In the genomic region with DNA sequence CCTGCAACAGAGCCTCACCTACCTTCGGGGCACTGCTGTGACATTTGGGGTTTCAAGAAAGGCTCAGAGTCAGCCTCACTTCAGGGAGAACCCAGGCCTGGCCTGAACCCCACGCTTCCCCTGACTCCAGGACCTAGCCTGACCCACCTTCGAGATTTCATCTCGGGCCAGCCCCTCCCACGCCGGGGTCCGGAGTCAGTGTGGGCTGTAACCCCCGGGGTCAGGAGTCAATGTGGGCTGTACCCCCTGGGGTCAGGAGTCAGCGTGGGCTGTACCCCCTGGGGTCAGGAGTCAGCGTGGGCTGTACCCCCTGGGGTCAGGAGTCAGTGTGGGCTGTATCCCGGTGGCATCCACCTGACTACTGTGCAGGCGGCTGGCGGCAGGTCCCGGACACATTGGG, we compare ENCODE assay signal across 26 cellular contexts.
DNase-seq lines count a peak whose midpoint lies in the region; ATAC-seq and TF ChIP-seq lines count a peak whose summit lies in the region.
"Had no signal": no experiment of that assay in that cellular context is flagged by ENCODE, and none has a peak within 500 bp of the region (broad histone marks: within the 10 kb centered on the region; RNA-seq: fewer than 3 reads in every experiment).

No MANE protein-coding gene starts in this region.

- H3K9ac ChIP-seq in H9 (ENCODE audit: extremely low read depth, insufficient read length, low read length) = no peak overlapping the region
- H3K9ac ChIP-seq in neuronal stem cell (ENCODE audit: low read depth, low read length, poor library complexity) = no peak overlapping the region
- H3K9ac ChIP-seq in smooth muscle cell (ENCODE audit: low read depth) = no peak overlapping the region

- no peak overlapping the region; a peak in 1 of 7 replicates for H3K27ac Mint-ChIP-seq in H9
- no peak overlapping the region for H3K27ac Mint-ChIP-seq in stimulated activated naive B cell treated with anti-CD40 and anti-IgM and Interleukin-4, amounts not matched to agents 10 μg/mL and 1 μg/mL and 100 μg/mL, for 72 hours

- H3K27ac ChIP-seq in H9 (ENCODE audit: insufficient read length, low read depth, low read length) (no peak overlapping the region), coronary artery (peak overlapping the region; percentile 74 to 77), neuronal stem cell (replicated peaks; ENCODE audit: low read length) (no peak overlapping the region), tibial artery (peak overlapping the region; percentile 74 to 78), smooth muscle cell (ENCODE audit: low read depth) (no peak overlapping the region)
- H3K27ac ChIP-seq: RWPE1 had no signal

- no peak overlapping the region for H2BK5ac ChIP-seq in H9 (ENCODE audit: insufficient read length, low read length)
- no peak overlapping the region for H2BK5ac ChIP-seq in neuronal stem cell (ENCODE audit: low read length)

- no peak for TF ChIP-seq CTCF in H9 (conservative IDR thresholded peaks at IDR 0.05)
- no peak for TF ChIP-seq CTCF in coronary artery (IDR thresholded peaks at IDR 0.05)
- TF ChIP-seq CTCF in tibial artery (IDR thresholded peaks at IDR 0.05) = no peak
- TF ChIP-seq CTCF in smooth muscle cell (IDR thresholded peaks at IDR 0.05; ENCODE audit: borderline replicate concordance, insufficient read depth, poor library complexity, severe bottlenecking) = no peak

- no peak overlapping the region for H3K4me3 Mint-ChIP-seq in H9
- no peak overlapping the region for H3K4me3 Mint-ChIP-seq in stimulated activated naive B cell treated with anti-CD40 and anti-IgM and Interleukin-4, amounts not matched to agents 10 μg/mL and 1 μg/mL and 100 μg/mL, for 72 hours
- H3K4me3 Mint-ChIP-seq: CD14-positive monocyte; CD8-positive, alpha-beta memory T cell had no signal

- intact Hi-C loops in tibial artery (cut with DNase I; ENCODE audit: low total_unique reads) = no loop called here

- H3K4me3 ChIP-seq in coronary artery (no peak overlapping the region), neuronal stem cell (ENCODE audit: low read length in 2 of 2) (no peak overlapping the region), tibial artery (no peak overlapping the region), smooth muscle cell (no peak overlapping the region)
- H3K4me3 ChIP-seq: GM12878 had no signal

- H4K8ac ChIP-seq in H9 (replicated peaks; ENCODE audit: insufficient read length, low read depth, low read length) (no peak overlapping the region), neuronal stem cell (ENCODE audit: low read depth, low read length) (no peak overlapping the region)

- H3K4me1 Mint-ChIP-seq in H9 = peaks cover 41 to 51% of the 10 kb centered on the region in 2 experiments
- peaks cover 2 to 7% of the 10 kb centered on the region in 2 donors for H3K4me1 Mint-ChIP-seq in stimulated activated naive B cell treated with anti-CD40 and anti-IgM and Interleukin-4, amounts not matched to agents 10 μg/mL and 1 μg/mL and 100 μg/mL, for 72 hours

- ATAC-seq in stimulated activated naive B cell treated with anti-CD40 and anti-IgM and Interleukin-4, amounts not matched to agents 10 μg/mL and 1 μg/mL and 100 μg/mL, for 72 hours (replicated peaks) = no peak
- ATAC-seq in GM21786 (IDR thresholded peaks at IDR 0.05; ENCODE audit: unreplicated experiment) = no peak
- ATAC-seq: GM12878, Panc1 had no signal

- H3K79me1 ChIP-seq in H9 (ENCODE audit: insufficient read depth, low read depth, low read length, poor library complexity, severe bottlenecking) = no peaks in the 10 kb centered on the region
- no peaks in the 10 kb centered on the region for H3K79me1 ChIP-seq in neuronal stem cell (ENCODE audit: low read depth, low read length)

- H3K4me2 ChIP-seq in H9 (ENCODE audit: insufficient read depth, insufficient read length, low read length) (no peak overlapping the region), neuronal stem cell (ENCODE audit: insufficient read depth, low read length, poor library complexity, severe bottlenecking) (no peak overlapping the region), smooth muscle cell (no peak overlapping the region)

- H3K36me3 ChIP-seq in neuronal stem cell (replicated peaks in 1 of 2; ENCODE audit: control insufficient read depth in 2 of 2, insufficient read depth in 2 of 2, low read length in 2 of 2) (no peaks in the 10 kb centered on the region), tibial artery (no peaks in the 10 kb centered on the region), smooth muscle cell (ENCODE audit: low read depth) (no peaks in the 10 kb centered on the region)
- H3K36me3 ChIP-seq: BE2C had no signal

- H3K14ac ChIP-seq in H9 (ENCODE audit: insufficient read depth, low read length) (peak overlapping the region; percentile 42; the same call in 1 of the 2 replicates), neuronal stem cell (ENCODE audit: low read length) (no peak overlapping the region)

- H3K36me3 Mint-ChIP-seq in H9 (ENCODE audit: insufficient read depth in 1 of 3, low read depth in 3 of 3) = peaks cover 0 to 11% (median 4%) of the 10 kb centered on the region in 3 experiments; a peak in 5 of 7 replicates
- peaks cover 0 to 1% of the 10 kb centered on the region in 2 donors for H3K36me3 Mint-ChIP-seq in stimulated activated naive B cell treated with anti-CD40 and anti-IgM and Interleukin-4, amounts not matched to agents 10 μg/mL and 1 μg/mL and 100 μg/mL, for 72 hours

- H3K9me3 Mint-ChIP-seq in H9 = peaks cover 7% of the 10 kb centered on the region in 2 experiments
- H3K9me3 Mint-ChIP-seq in stimulated activated naive B cell treated with anti-CD40 and anti-IgM and Interleukin-4, amounts not matched to agents 10 μg/mL and 1 μg/mL and 100 μg/mL, for 72 hours = peaks cover 9% of the 10 kb centered on the region in 2 donors

- no peaks in the 10 kb centered on the region for H3K9me3 ChIP-seq in H9 (ENCODE audit: control insufficient read depth, low read depth, low read length)
- H3K9me3 ChIP-seq in neuronal stem cell (replicated peaks in 1 of 2; ENCODE audit: control insufficient read depth in 2 of 2, insufficient read depth in 1 of 2, low read depth in 1 of 2, low read length in 2 of 2) = peaks cover 0 to 2% of the 10 kb centered on the region in 2 donors
- peaks cover 0 to 10% (median 0%) of the 10 kb centered on the region in 3 donors for H3K9me3 ChIP-seq in tibial artery
- no peaks in the 10 kb centered on the region for H3K9me3 ChIP-seq in smooth muscle cell (replicated peaks; ENCODE audit: low read depth)

- no peaks in the 10 kb centered on the region for H4K20me1 ChIP-seq in H9 (ENCODE audit: control insufficient read depth, insufficient read depth, insufficient read length)
- no peaks in the 10 kb centered on the region for H4K20me1 ChIP-seq in smooth muscle cell (ENCODE audit: low read depth)

- no peak overlapping the region for H3T11ph ChIP-seq in H9 (ENCODE audit: low read length)

- H3K4me1 ChIP-seq in H9 (ENCODE audit: insufficient read depth, low read length) = peaks cover 10% of the 10 kb centered on the region; the same call in 1 of the 2 replicates
- peaks cover 0 to 17% of the 10 kb centered on the region in 2 donors for H3K4me1 ChIP-seq in neuronal stem cell (ENCODE audit: control insufficient read depth in 2 of 2, insufficient read depth in 1 of 2, low read depth in 1 of 2, low read length in 2 of 2)
- peaks cover 0 to 93% (median 49%) of the 10 kb centered on the region in 4 donors for H3K4me1 ChIP-seq in tibial artery
- peaks cover 11% of the 10 kb centered on the region for H3K4me1 ChIP-seq in smooth muscle cell (ENCODE audit: low read depth)
- H3K4me1 ChIP-seq: BE2C had no signal

- WGBS in H9 (ENCODE audit: extremely low coverage, insufficient read length, low lambda C conversion rate) = no CpG with 5 or more reads among the region's 14 CpGs
- no CpG with 5 or more reads among the region's 14 CpGs for WGBS in neuronal stem cell (ENCODE audit: extremely low coverage in 2 of 2, insufficient read length in 2 of 2, insufficient replicate concordance in 1 of 2), 2 donors
- WGBS in smooth muscle cell (ENCODE audit: low lambda C conversion rate) = 96% methylated on average over 14 of the region's 14 CpGs

- H3K27me3 Mint-ChIP-seq in H9 (ENCODE audit: low read depth) = no peaks in the 10 kb centered on the region
- H3K27me3 Mint-ChIP-seq in stimulated activated naive B cell treated with anti-CD40 and anti-IgM and Interleukin-4, amounts not matched to agents 10 μg/mL and 1 μg/mL and 100 μg/mL, for 72 hours = peaks cover 9 to 23% of the 10 kb centered on the region in 2 donors

- no peak overlapping the region for H3K56ac ChIP-seq in H9 (ENCODE audit: insufficient read length, low read depth, low read length)

- no peaks in the 10 kb centered on the region for H3K23me2 ChIP-seq in H9 (ENCODE audit: insufficient read length, low read depth, low read length, poor library complexity, severe bottlenecking)

- H2BK120ac ChIP-seq in H9 (ENCODE audit: low read depth, low read length, poor library complexity, severe bottlenecking) = no peak overlapping the region
- no peak overlapping the region for H2BK120ac ChIP-seq in neuronal stem cell (ENCODE audit: low read depth, low read length)

- H3K4ac ChIP-seq in H9 (ENCODE audit: low read depth, low read length) = no peak overlapping the region
- no peak overlapping the region for H3K4ac ChIP-seq in neuronal stem cell (ENCODE audit: low read length)

- H4K5ac ChIP-seq in H9 (ENCODE audit: insufficient read length, low read depth, low read length) = no peak overlapping the region

- no peak overlapping the region for H4K91ac ChIP-seq in H9 (ENCODE audit: insufficient read length, low read depth, low read length)
- no peak overlapping the region for H4K91ac ChIP-seq in neuronal stem cell (ENCODE audit: low read depth, low read length, poor library complexity)

- H2AK5ac ChIP-seq in H9 (ENCODE audit: insufficient read length, low read length) = no peak overlapping the region
- H2AK5ac ChIP-seq in neuronal stem cell (ENCODE audit: low read depth, low read length) = peak overlapping the region; percentile 88

- DNase-seq in H9 = no peak
- DNase-seq in coronary artery (ENCODE audit: low spot score) = no peak
- no peak for DNase-seq in neuronal stem cell (ENCODE audit: low spot score)
- no peak for DNase-seq in tibial artery
- no peak for DNase-seq in smooth muscle cell (lab: John Stamatoyannopoulos, UW; ENCODE audit: unreplicated experiment)
- no peak for DNase-seq in NK-92 (lab: John Stamatoyannopoulos, UW; ENCODE audit: unreplicated experiment)
- no peak for DNase-seq in stimulated activated naive B cell treated with anti-CD40 and anti-IgM and Interleukin-4, amounts not matched to agents 10 μg/mL and 1 μg/mL and 100 μg/mL, for 72 hours
- DNase-seq: 8988T; ACHN; BE2C; CD8-positive, alpha-beta memory T cell; DMS 273 treated with DMSO at 0.1 percent for 48 hours; DMS79; EL; GDM1; NCI-H1092; NCI-H1417 treated with DMSO at 0.1 percent for 48 hours; NCI-H187; NCI-H526; NCI-H82; SHP77 had no signal

- H3K18ac ChIP-seq in H9 (ENCODE audit: insufficient read length, low read depth, low read length) = no peak overlapping the region
- H3K18ac ChIP-seq in neuronal stem cell (ENCODE audit: low read length) = peak overlapping the region; percentile 74

- H3K27me3 ChIP-seq in H9 (ENCODE audit: insufficient read depth, low read length) (no peaks in the 10 kb centered on the region), neuronal stem cell (ENCODE audit: control insufficient read depth in 3 of 3, insufficient read depth in 3 of 3, low read depth in 1 of 3, low read length in 3 of 3) (no peaks in the 10 kb centered on the region), tibial artery (no peaks in the 10 kb centered on the region), smooth muscle cell (ENCODE audit: low read depth) (no peaks in the 10 kb centered on the region)
- H3K27me3 ChIP-seq: BE2C had no signal

- H3K23ac ChIP-seq in H9 (ENCODE audit: insufficient read length, low read depth, low read length) (no peak overlapping the region), neuronal stem cell (ENCODE audit: low read depth, low read length, poor library complexity) (no peak overlapping the region)

- H2BK15ac ChIP-seq in H9 (ENCODE audit: low read depth, low read length) (no peak overlapping the region), neuronal stem cell (ENCODE audit: low read length) (no peak overlapping the region)

- no peaks in the 10 kb centered on the region for H3K79me2 ChIP-seq in H9 (ENCODE audit: insufficient read depth, low read length)
- H3K79me2 ChIP-seq in smooth muscle cell (ENCODE audit: low read depth) = no peaks in the 10 kb centered on the region

- H2AFZ ChIP-seq in H9 (ENCODE audit: low read length) = no peak overlapping the region
- H2AFZ ChIP-seq in neuronal stem cell (ENCODE audit: low read length) = no peak overlapping the region
- H2AFZ ChIP-seq in smooth muscle cell (ENCODE audit: low read depth) = no peak overlapping the region

- peaks cover 4% of the 10 kb centered on the region for H3F3A ChIP-seq in smooth muscle cell (ENCODE audit: low read depth)

- no peak overlapping the region for H2BK20ac ChIP-seq in H9 (ENCODE audit: low read depth, low read length, poor library complexity, severe bottlenecking)

- H2BK12ac ChIP-seq in H9 (ENCODE audit: insufficient read length, low read depth, low read length) (no peak overlapping the region), neuronal stem cell (ENCODE audit: low read length) (no peak overlapping the region)

Comparison
In these comparisons a context has a peak if more than half of its experiments do, and no peak if none do; other contexts are left out.
1. H3K27ac ChIP-seq: peak in coronary artery (2 of 2) and tibial artery (2 of 2); none in H9 (single experiment), neuronal stem cell (single experiment) and smooth muscle cell (single experiment).